Comparison of ENCODE assay signal across 9 cellular contexts in the genomic region with DNA sequence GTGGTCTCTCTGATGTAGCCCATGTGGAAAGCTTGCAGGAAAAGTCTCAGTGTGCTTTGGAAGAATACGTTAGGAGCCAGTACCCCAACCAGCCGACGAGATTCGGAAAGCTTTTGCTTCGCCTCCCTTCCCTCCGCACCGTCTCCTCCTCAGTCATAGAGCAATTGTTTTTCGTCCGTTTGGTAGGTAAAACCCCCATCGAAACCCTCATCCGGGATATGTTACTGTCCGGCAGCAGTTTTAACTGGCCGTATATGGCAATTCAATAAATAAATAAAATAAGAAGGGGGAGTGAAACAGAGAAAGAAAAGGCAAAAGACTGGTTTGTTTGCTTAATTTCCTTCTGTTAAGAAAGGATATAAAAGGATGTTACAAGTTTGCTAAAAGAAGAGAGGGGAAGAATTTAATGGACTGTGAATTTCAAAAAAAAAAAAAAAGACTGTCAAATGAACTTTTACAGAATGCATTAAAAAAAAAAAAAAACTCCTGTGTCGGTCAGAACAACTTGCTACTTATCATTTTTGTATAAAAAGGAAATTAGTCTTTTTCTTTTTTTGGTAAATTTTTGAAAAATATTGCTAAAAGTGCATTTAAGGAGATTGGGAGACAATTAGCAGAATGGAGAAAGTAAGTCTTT. TPM values are rescaled to one million over a fixed set of nuclear protein-coding genes. Genes with fewer than 3 reads are reported as not detected.
DNase-seq lines count a peak whose midpoint lies in the region; ATAC-seq, FAIRE-seq and TF ChIP-seq lines count a peak whose summit lies in the region.
"Had no signal": no experiment of that assay in that cellular context is flagged by ENCODE, and none has a peak within 500 bp of the region (broad histone marks: within the 10 kb centered on the region; RNA-seq: fewer than 3 reads in every experiment).

No MANE protein-coding gene starts in this region.

- H3K4me3 ChIP-seq in WI38 (ENCODE audit: low read depth, low read length) (peak overlapping the region; percentile 99), gastroesophageal sphincter (peak overlapping the region; percentile 70 to 87)

- TF ChIP-seq EP300 in gastroesophageal sphincter (IDR thresholded peaks at IDR 0.05): no peak

- no peaks in the 10 kb centered on the region for H3K9me3 ChIP-seq in gastroesophageal sphincter

- 0% methylated on average over 9 of the region's 14 CpGs for WGBS in gastroesophageal sphincter (ENCODE audit: low coverage in 1 of 2), 2 donors

- TF ChIP-seq CTCF in WI38 (IDR thresholded peaks at IDR 0.05; ENCODE audit: low read depth, low read length): no peak
- TF ChIP-seq CTCF in gastroesophageal sphincter (IDR thresholded peaks at IDR 0.05): no peak

- peaks cover 0 to 30% of the 10 kb centered on the region in 2 donors for H3K36me3 ChIP-seq in gastroesophageal sphincter

- no peak for TF ChIP-seq POLR2A in gastroesophageal sphincter (IDR thresholded peaks at IDR 0.05)

- FAIRE-seq in G401.6 (lab: Jason Lieb, UNC): peak; percentile 58

- H3K27me3 ChIP-seq in gastroesophageal sphincter: no peaks in the 10 kb centered on the region

- no peak for ATAC-seq in gastroesophageal sphincter
- no peak for ATAC-seq in GM18858 (IDR thresholded peaks at IDR 0.05; ENCODE audit: unreplicated experiment)
- ATAC-seq: esophagus mucosa had no signal

- peaks cover 0 to 16% (median 0%) of the 10 kb centered on the region in 3 donors for H3K4me1 ChIP-seq in gastroesophageal sphincter

- DNase-seq in retina (peak; percentile 40), DMS 273 treated with DMSO at 0.1 percent for 48 hours (lab: John Stamatoyannopoulos, UW) (no peak)
- no peak for DNase-seq in activated CD4-positive, alpha-beta T cell treated with anti-CD3 and anti-CD28 coated beads for 48 hours
- DNase-seq in effector CD4-positive, alpha-beta T cell: no peak

- H3K27ac ChIP-seq in gastroesophageal sphincter: peak overlapping the region; percentile 75 to 98 (median 94)

RNA-seq across cellular contexts. Expression of a gene that starts 7.0 kb away (rescaled TPM):
- total RNA-seq in gastroesophageal sphincter: 100 to 1,000 TPM in 1 of 4 donors, 10 to 100 TPM in 3; 82.7 to 126 (median 91.8) TPM
